27 cellular contexts compared by ENCODE assay signal in the genomic region with DNA sequence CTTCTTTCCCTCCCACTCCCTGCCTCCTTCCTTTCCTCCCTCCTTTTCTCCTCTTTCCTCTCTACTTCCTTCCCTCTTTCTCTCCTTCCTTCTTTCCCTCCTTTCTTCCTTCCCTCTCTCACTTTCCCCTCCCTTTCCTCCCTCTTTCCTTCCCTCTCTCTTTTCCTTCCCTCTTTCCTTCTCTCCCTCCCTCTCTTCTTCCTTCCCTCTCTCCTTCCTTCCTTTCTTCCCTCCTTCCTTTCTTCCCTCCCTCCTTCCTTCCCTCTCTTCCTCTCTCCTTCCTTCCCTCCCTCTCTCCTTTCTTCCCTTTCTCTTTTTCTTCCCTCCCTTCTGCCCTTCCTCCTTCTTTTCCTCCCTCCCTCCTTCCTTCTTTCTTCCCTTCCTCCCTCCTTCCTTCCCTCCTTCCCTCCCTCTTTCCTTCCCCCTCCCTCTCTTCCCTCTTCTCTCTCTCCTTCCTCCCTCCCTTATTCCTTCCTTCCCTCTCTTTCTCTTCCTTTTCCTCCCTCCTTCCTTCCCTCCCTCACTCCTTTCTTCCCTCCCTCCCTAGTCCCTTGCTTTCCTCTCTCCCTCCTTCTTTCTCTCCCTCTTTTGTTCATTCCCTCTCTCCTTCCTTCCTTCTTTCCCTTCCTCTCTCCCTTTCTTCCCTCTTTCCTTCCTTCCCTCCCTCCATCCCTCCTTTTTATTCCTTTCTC.
"Had no signal": no experiment of that assay in that cellular context is flagged by ENCODE, and none has a peak within 500 bp of the region (broad histone marks: within the 10 kb centered on the region; RNA-seq: fewer than 3 reads in every experiment).

No MANE protein-coding gene starts in this region.

- H3K4me3 ChIP-seq: stomach, suprapubic skin, testis, thoracic aorta, thyroid gland, tibial artery, tibial nerve, transverse colon, upper lobe of left lung, upper lobe of right lung, uterus, vagina had no signal

- H3K36me3 ChIP-seq: stomach, suprapubic skin, thoracic aorta, thyroid gland, tibial artery, tibial nerve, transverse colon, upper lobe of left lung, upper lobe of right lung, uterus, vagina had no signal

- H3K4me1 ChIP-seq: stomach, suprapubic skin, testis, tibial artery, tibial nerve, transverse colon, upper lobe of left lung, upper lobe of right lung, uterus, vagina had no signal

- H3K27ac ChIP-seq: stomach, suprapubic skin, testis, thoracic aorta, thyroid gland, tibial artery, tibial nerve, transverse colon, upper lobe of left lung, upper lobe of right lung, uterus, vagina had no signal

- ATAC-seq: stimulated activated effector memory CD8-positive, alpha-beta T cell treated with anti-CD3 and anti-CD28 coated beads, Interleukin-12 subunit alpha, Interleukin-12 subunit beta, amount 100 ng/mL, for 72 hours; stimulated activated memory B cell treated with anti-CD40 and anti-IgM and Interleukin-4, amounts not matched to agents 10 μg/mL and 1 μg/mL and 100 μg/mL, for 72 hours; stimulated activated naive B cell treated with anti-CD40 and anti-IgM and Interleukin-4, amounts not matched to agents 10 μg/mL and 1 μg/mL and 100 μg/mL, for 72 hours; stimulated activated naive CD8-positive, alpha-beta T cell treated with anti-CD3 and anti-CD28 coated beads, Interleukin-15, amount 100 ng/mL, for 72 hours; stimulated activated naive CD8-positive, alpha-beta T cell treated with anti-CD3 and anti-CD28 coated beads, Interleukin-15, Interleukin-2, amounts not matched to agents 100 U/mL and 50 U/mL, for 24 hours; upper lobe of right lung had no signal

- DNase-seq: stimulated activated CD4-positive, alpha-beta T cell treated with anti-CD3 and anti-CD28 coated beads, Interleukin-2, amount 100 ng/mL, for 48 hours; stimulated activated CD4-positive, alpha-beta T cell treated with anti-CD3 and anti-CD28 coated beads, Interleukin-4, amount 100 ng/mL, for 1 hour; stimulated activated CD4-positive, alpha-beta T cell treated with anti-CD3 and anti-CD28 coated beads, Interleukin-4, amount 100 ng/mL, for 24 hours; stimulated activated CD4-positive, alpha-beta T cell treated with anti-CD3 and anti-CD28 coated beads, Interleukin-4, amount 100 ng/mL, for 4 hours; stimulated activated CD8-positive, alpha-beta memory T cell treated with anti-CD3 and anti-CD28 coated beads, Interleukin-4, amount 100 ng/mL, for 48 hours; stimulated activated naive B cell treated with anti-CD40 and anti-IgM and Interleukin-4, amounts not matched to agents 10 μg/mL and 1 μg/mL and 100 μg/mL, for 72 hours; stimulated activated naive CD4-positive, alpha-beta T cell; stimulated activated naive CD4-positive, alpha-beta T cell treated with Interleukin-2 at 50 U/mL for 16 hours; stimulated activated naive CD8-positive, alpha-beta T cell treated with anti-CD3 and anti-CD28 coated beads, Interleukin-15, amount 100 ng/mL, for 72 hours; stimulated activated naive CD8-positive, alpha-beta T cell treated with anti-CD3 and anti-CD28 coated beads, Interleukin-15, Interleukin-2, amounts not matched to agents 100 U/mL and 50 U/mL, for 24 hours; stomach; substantia nigra; testis; thyroid gland; tibial artery; transverse colon; trophoblast cell; upper lobe of left lung; upper lobe of right lung; uterus had no signal

- H3K27me3 ChIP-seq: suprapubic skin, testis, thyroid gland, tibial artery, tibial nerve, transverse colon, upper lobe of left lung, uterus, vagina had no signal

- FAIRE-seq: urothelium cell line had no signal

- H3K9me3 ChIP-seq: stomach, suprapubic skin, testis, thoracic aorta, thyroid gland, tibial artery, tibial nerve, transverse colon, upper lobe of left lung, upper lobe of right lung, uterus, vagina had no signal
